Comparison of ENCODE assay signal across 14 cellular contexts in genomic region chr17:76371656-76372628, GRCh38. TPM values are rescaled to one million over a fixed set of nuclear protein-coding genes. Genes with fewer than 3 reads are reported as not detected.
DNase-seq lines count a peak whose midpoint lies in the region; FAIRE-seq and TF ChIP-seq lines count a peak whose summit lies in the region.
"Had no signal": no experiment of that assay in that cellular context is flagged by ENCODE, and none has a peak within 500 bp of the region (broad histone marks: within the 10 kb centered on the region; RNA-seq: fewer than 3 reads in every experiment).

No MANE protein-coding gene starts in this region.

- H3K23ac ChIP-seq in H1 (ENCODE audit: insufficient read length), result no peak overlapping the region

- no peak overlapping the region for H3K56ac ChIP-seq in H1 (replicated peaks; ENCODE audit: insufficient read length, low read depth, low read length)

- no peak overlapping the region for H2AK5ac ChIP-seq in H1 (ENCODE audit: low read depth, low read length)

- H2BK5ac ChIP-seq in H1 (ENCODE audit: low read depth, low read length), result no peak overlapping the region

- H4K91ac ChIP-seq in H1 (replicated peaks; ENCODE audit: insufficient read length, low read length), result no peak overlapping the region

- no peak overlapping the region for H2BK12ac ChIP-seq in H1 (ENCODE audit: low read depth, low read length)

- no peak overlapping the region for H4K8ac ChIP-seq in H1 (ENCODE audit: extremely low read depth, insufficient read depth, low read length)

- H3K4me3 ChIP-seq in H1 (ENCODE audit: extremely low read depth in 1 of 4, insufficient read depth in 2 of 4, low read depth in 3 of 4, low read length in 4 of 4) (no peak overlapping the region), osteoblast (ENCODE audit: insufficient read depth, low read length) (no peak overlapping the region)
- H3K4me3 ChIP-seq: heart right ventricle, sigmoid colon, uterus had no signal

- no peak overlapping the region for H3K14ac ChIP-seq in H1 (ENCODE audit: insufficient read length)

- H3K36me3 ChIP-seq in H1 (ENCODE audit: control insufficient read depth in 2 of 4, insufficient read depth in 4 of 4, low read length in 3 of 4) (no peaks in the 10 kb centered on the region; a peak in 1 of 8 replicates), osteoblast (ENCODE audit: insufficient read depth, low read length) (no peaks in the 10 kb centered on the region)
- H3K36me3 ChIP-seq: heart right ventricle, sigmoid colon, uterus had no signal

- TF ChIP-seq EP300 in H1 (IDR thresholded peaks at IDR 0.05; ENCODE audit: borderline replicate concordance in 1 of 2, low read depth in 2 of 2, low read length in 2 of 2), result no peak

- H4K5ac ChIP-seq in H1 (ENCODE audit: insufficient read length, low read depth, low read length), result no peak overlapping the region

- H3K18ac ChIP-seq in H1 (ENCODE audit: extremely low read depth, low read length), result no peak overlapping the region

- no peak overlapping the region for H3K27ac ChIP-seq in H1 (ENCODE audit: low read depth, low read length)
- peak overlapping the region; percentile 99 for H3K27ac ChIP-seq in osteoblast (ENCODE audit: low read depth, low read length)

- no peaks in the 10 kb centered on the region for H4K20me1 ChIP-seq in H1 (replicated peaks in 1 of 2; ENCODE audit: control insufficient read depth in 1 of 2, insufficient read depth in 2 of 2, low read length in 2 of 2)
- no peaks in the 10 kb centered on the region for H4K20me1 ChIP-seq in osteoblast (ENCODE audit: insufficient read depth, low read length)

- H3K23me2 ChIP-seq in H1 (ENCODE audit: low read depth, low read length), result no peaks in the 10 kb centered on the region

- TF ChIP-seq RAD21 in H1 (IDR thresholded peaks at IDR 0.05 in 1 of 2, conservative IDR thresholded peaks at IDR 0.05 in 1 of 2; ENCODE audit: low read depth in 2 of 2, low read length in 2 of 2), result no peak

- WGBS in H1 (ENCODE audit: extremely low coverage in 1 of 2, insufficient coverage in 1 of 2, insufficient read length in 1 of 2, insufficient replicate concordance in 2 of 2, low coverage in 1 of 2, low lambda C conversion rate in 2 of 2, missing lambda C conversion rate in 1 of 2), 2 experiments, result 91% methylated on average over 15 of the region's 16 CpGs; no CpG with 5 or more reads in 1 of the 2 experiments

- no peak for TF ChIP-seq POLR2A in H1 (IDR thresholded peaks at IDR 0.05; ENCODE audit: control extremely low read depth in 1 of 2, low read depth in 2 of 2, low read length in 2 of 2)

- H3K4me2 ChIP-seq in H1 (ENCODE audit: insufficient read depth in 1 of 2, low read depth in 2 of 2, low read length in 2 of 2) (no peak overlapping the region), osteoblast (ENCODE audit: insufficient read depth, low read length) (peak overlapping the region; percentile 20)

- no peak overlapping the region for H3K4ac ChIP-seq in H1 (replicated peaks; ENCODE audit: insufficient read length, low read depth, low read length)

- H3K9ac ChIP-seq in H1 (replicated peaks in 1 of 4; ENCODE audit: extremely low read depth in 1 of 4, low read depth in 3 of 4, low read length in 3 of 4), result no peak overlapping the region

- H2BK15ac ChIP-seq in H1 (ENCODE audit: low read length), result 0 out of 2 replicates have a peak overlapping the region, but pooled peaks have one; percentile 16

- H3K4me1 ChIP-seq in H1 (replicated peaks in 1 of 4; ENCODE audit: control insufficient read depth in 3 of 4, insufficient read depth in 4 of 4, low read length in 3 of 4), result no peaks in the 10 kb centered on the region; a peak in 1 of 7 replicates
- H3K4me1 ChIP-seq in osteoblast (ENCODE audit: insufficient read depth, low read length), result peaks cover 40% of the 10 kb centered on the region
- H3K4me1 ChIP-seq: uterus had no signal

- no peaks in the 10 kb centered on the region for H3K27me3 ChIP-seq in H1 (replicated peaks in 1 of 4; ENCODE audit: control insufficient read depth in 3 of 4, extremely low read depth in 1 of 4, insufficient read depth in 3 of 4, low read length in 3 of 4)
- H3K27me3 ChIP-seq in osteoblast (ENCODE audit: insufficient read depth, low read length), result no peaks in the 10 kb centered on the region
- H3K27me3 ChIP-seq: heart right ventricle, sigmoid colon, uterus had no signal

- H2BK20ac ChIP-seq in H1 (ENCODE audit: low read length), result no peak overlapping the region

- peak; percentile 95 for FAIRE-seq in RCC 7860 (lab: Jason Lieb, UNC)
- no peak for FAIRE-seq in H1 (lab: Jason Lieb, UNC)

- H2BK120ac ChIP-seq in H1 (replicated peaks; ENCODE audit: low read depth, low read length), result no peak overlapping the region

- no peaks in the 10 kb centered on the region for H3K79me2 ChIP-seq in H1 (ENCODE audit: control insufficient read depth in 1 of 2, insufficient read depth in 2 of 2, low read length in 2 of 2)
- H3K79me2 ChIP-seq in osteoblast (ENCODE audit: insufficient read depth, low read length), result no peaks in the 10 kb centered on the region

- POLR2A ChIA-PET in H1 (lab: Charles Lee; ENCODE audit: partially characterized antibody), result no interaction called here

- CTCF ChIA-PET in H1 (lab: Charles Lee; ENCODE audit: partially characterized antibody), result interaction anchor here (0.6 to 29.3 kb wide), 7 partner anchors 14 to 1233 kb away, joined by 3 to 635 read pairs (median 4); partner anchors contain the start of gene SPHK1

- H2AFZ ChIP-seq in H1 (ENCODE audit: low read length), result no peak overlapping the region
- H2AFZ ChIP-seq in osteoblast (ENCODE audit: low read length), result no peak overlapping the region

- H3K79me1 ChIP-seq in H1 (ENCODE audit: low read depth, low read length), result no peaks in the 10 kb centered on the region

- H3K9me3 ChIP-seq in H1 (ENCODE audit: insufficient read depth in 2 of 2, low read depth in 1 of 2, low read length in 1 of 2) (no peaks in the 10 kb centered on the region), osteoblast (ENCODE audit: low read depth, low read length) (no peaks in the 10 kb centered on the region)
- H3K9me3 ChIP-seq: heart right ventricle, sigmoid colon, uterus had no signal

- DNase-seq in EL (peak; percentile 96), RCC 7860 (ENCODE audit: low spot score) (peak; percentile 99), H1 (ENCODE audit: low read depth in 1 of 2, low spot score in 2 of 2) (no peak), osteoblast (ENCODE audit: insufficient read length, low spot score, missing footprints) (peak; percentile 91), DMS 273 (lab: John Stamatoyannopoulos, UW; ENCODE audit: unreplicated experiment) (no peak), midbrain (lab: John Stamatoyannopoulos, UW) (no peak), NCI-H69 (lab: John Stamatoyannopoulos, UW) (no peak), GM19238 (ENCODE audit: insufficient read length, low spot score) (no peak)
- DNase-seq: activated T-cell treated with anti-CD3 and anti-CD28 coated beads, Interleukin-2, amount 50 U/mL, for 24 hours; KBM-7; NCI-H2081 treated with DMSO at 0.1 percent for 48 hours; sigmoid colon; uterus had no signal

- TF ChIP-seq CTCF in H1 (IDR thresholded peaks at IDR 0.05; ENCODE audit: control extremely low read depth in 1 of 3, insufficient read depth in 1 of 3, low read depth in 1 of 3, low read length in 3 of 3), result no peak
- no peak for TF ChIP-seq CTCF in osteoblast (IDR thresholded peaks at IDR 0.05; ENCODE audit: extremely low read depth, low read depth, low read length)

TF ChIP-seq in H1, 55 proteins besides CTCF, POLR2A, EP300 and RAD21 (continues in another document):
- TF ChIP-seq POLR2AphosphoS5 (IDR thresholded peaks at IDR 0.05; ENCODE audit: low read depth, low read length) (no peak), SIN3A (conservative IDR thresholded peaks at IDR 0.05 in 1 of 2, IDR thresholded peaks at IDR 0.05 in 1 of 2; ENCODE audit: low read depth in 1 of 2, low read length in 2 of 2) (no peak), KDM5A (IDR thresholded peaks at IDR 0.05; ENCODE audit: low read length) (no peak), PHF8 (conservative IDR thresholded peaks at IDR 0.05; ENCODE audit: low read depth, low read length) (no peak), ASH2L (IDR thresholded peaks at IDR 0.05; ENCODE audit: low read length) (no peak), CTBP2 (IDR thresholded peaks at IDR 0.05; ENCODE audit: borderline replicate concordance, insufficient read depth, insufficient read length, low read length) (no peak), TAF1 (IDR thresholded peaks at IDR 0.05; ENCODE audit: low read depth, low read length) (no peak), ZNF274 (IDR thresholded peaks at IDR 0.05; ENCODE audit: borderline replicate concordance, extremely low read depth, low read length) (no peak), FOSL1 (IDR thresholded peaks at IDR 0.05; ENCODE audit: insufficient read depth, low read depth, low read length) (no peak), USF2 (IDR thresholded peaks at IDR 0.05; ENCODE audit: low read length) (no peak)

RNA-seq across cellular contexts. Expression of gene SPHK1, which starts 12.5 kb away (rescaled TPM):
- total RNA-seq in H1 (2021; fragmentation: NEBNext Ultra II Directional; extraction: Animal tissue kit (Norgen Biotek cat#: 25700)), result 2.4 and 2.6 TPM in 2 replicates
- polyA plus RNA-seq in H1 (2011; rRNA removed), result 2.4 and 4.6 TPM in 2 replicates
- polyA plus RNA-seq in H1 (2011; cell fraction: cytosol; rRNA removed), result 4.0 TPM
- 6.2 TPM for polyA plus RNA-seq in H1 (2011; cell fraction: nucleus; rRNA removed)
- 1.3 to 3.1 TPM (median 2.1 TPM) in 4 replicates for polyA plus RNA-seq in H1 (2012, experiment 1 of 2)
- 2.6 TPM for polyA plus RNA-seq in H1 (2012, experiment 2 of 2)
- polyA plus RNA-seq in H1 (2013, experiment 1 of 2), result 1.1 TPM
- polyA plus RNA-seq in H1 (2013, experiment 2 of 2), result 1.2 TPM
- polyA minus RNA-seq in H1 (2011; rRNA and poly(A)+ RNA removed), result 0.60 and 0.66 TPM in 2 replicates
- not detected for polyA minus RNA-seq in H1 (2011; cell fraction: cytosol; rRNA and poly(A)+ RNA removed)
- 0.50 TPM for polyA minus RNA-seq in H1 (2011; cell fraction: nucleus; rRNA and poly(A)+ RNA removed)
- 112 and 142 TPM in 2 replicates for total RNA-seq in osteoblast

RNA-seq across cellular contexts. Expression of gene PRPSAP1, which starts 18.2 kb away (rescaled TPM):
- 42.8 and 54.2 TPM in 2 replicates for total RNA-seq in H1 (2021; fragmentation: NEBNext Ultra II Directional; extraction: Animal tissue kit (Norgen Biotek cat#: 25700))
- polyA plus RNA-seq in H1 (2011; rRNA removed), result 32.0 and 42.5 TPM in 2 replicates
- polyA plus RNA-seq in H1 (2011; cell fraction: cytosol; rRNA removed), result 51.3 TPM
- polyA plus RNA-seq in H1 (2011; cell fraction: nucleus; rRNA removed), result 44.8 TPM
- 35.8 to 39.2 TPM (median 37.3 TPM) in 4 replicates for polyA plus RNA-seq in H1 (2012, experiment 1 of 2)
- polyA plus RNA-seq in H1 (2012, experiment 2 of 2), result 24.0 TPM
- 23.9 TPM for polyA plus RNA-seq in H1 (2013, experiment 1 of 2)
- polyA plus RNA-seq in H1 (2013, experiment 2 of 2), result 22.1 TPM
- polyA minus RNA-seq in H1 (2011; rRNA and poly(A)+ RNA removed), result 74.0 and 76.2 TPM in 2 replicates
- polyA minus RNA-seq in H1 (2011; cell fraction: cytosol; rRNA and poly(A)+ RNA removed), result 30.1 TPM
- 37.5 TPM for polyA minus RNA-seq in H1 (2011; cell fraction: nucleus; rRNA and poly(A)+ RNA removed)
- 79.6 and 82.2 TPM in 2 replicates for total RNA-seq in osteoblast

Comparison
In these comparisons a context has a peak if more than half of its experiments do, and no peak if none do; other contexts are left out.
1. DNase-seq: peak in EL (single experiment), RCC 7860 (single experiment) and osteoblast (single experiment); none in H1 (0 of 2), DMS 273 (single experiment), midbrain (single experiment), NCI-H69 (single experiment) and GM19238 (single experiment).
2. RNA of gene SPHK1, which starts 12.5 kb away (total RNA-seq): 112 to 142 TPM in osteoblast; 2.4 to 2.6 TPM in H1; every median in the first group is over 10 times any median in the second.